10 cellular contexts compared by ENCODE assay signal in genomic region chrX:153426204-153426603, GRCh38. TPM values are rescaled to one million over a fixed set of nuclear protein-coding genes. Genes with fewer than 3 reads are reported as not detected.
"Had no signal": no experiment of that assay in that cellular context is flagged by ENCODE, and none has a peak within 500 bp of the region (broad histone marks: within the 10 kb centered on the region; RNA-seq: fewer than 3 reads in every experiment).

No MANE protein-coding gene starts in this region.

- FAIRE-seq: H54, HepG2 had no signal

- H3K4me3 ChIP-seq: GM23248 had no signal

- H3K27ac Mint-ChIP-seq: H9, HFFc6, IgD-negative memory B cell had no signal

- H3K4me1 Mint-ChIP-seq: H9, IgD-negative memory B cell had no signal

- H3K9me3 Mint-ChIP-seq: HFFc6 had no signal

- H3K27ac ChIP-seq: GM23248, HL-60 had no signal

- H2AFZ ChIP-seq: GM23248 had no signal

- DNase-seq: GM23248, GOT3, H9, HCEC 1CT, HFFc6, KBM-7 had no signal

- H3K9ac ChIP-seq: GM23248 had no signal

- H3K4me3 Mint-ChIP-seq: H9, HFFc6, IgD-negative memory B cell had no signal

RNA-seq across cellular contexts. Expression of gene ZFP92, which starts 14.9 kb away (rescaled TPM):
- polyA plus RNA-seq: GM23248, HepG2 had no signal

RNA-seq across cellular contexts. Expression of gene PNMA6E, which starts 25.1 kb away (rescaled TPM):
- total RNA-seq: GM23248, H9, HepG2, HFFc6 had no signal
- polyA plus RNA-seq: GM23248, HepG2, IgD-negative memory B cell had no signal
